Comparison of ENCODE assay signal across 1 cellular context in genomic region chr17:44167181-44167861, GRCh38.
TF ChIP-seq lines count a peak whose summit lies in the region.

No MANE protein-coding gene starts in this region.

TF ChIP-seq in WTC11, 78 proteins besides CTCF, POLR2A, EP300 and RAD21 (continued from another document):
- TF ChIP-seq PRDM15 (CRISPR knock-in tag; IDR thresholded peaks at IDR 0.05) (no peak), NR3C1 (CRISPR knock-in tag; conservative IDR thresholded peaks at IDR 0.05; ENCODE audit: low read depth) (no peak)
